ENCODE assay signal across 1 cellular context in genomic region chr6:156719720-156720563, GRCh38.
TF ChIP-seq lines count a peak whose summit lies in the region.

No MANE protein-coding gene starts in this region.

TF ChIP-seq in HepG2, 621 proteins besides CTCF, POLR2A, EP300 and RAD21 (continued from another document and continues in another):
- TF ChIP-seq SP2 (CRISPR knock-in tag; IDR thresholded peaks at IDR 0.05) (peak; percentile 45; the same call in 1 of the 2 replicates), SIN3B (IDR thresholded peaks at IDR 0.05; ENCODE audit: low read length) (no peak; the same call in 1 of the 2 replicates), KLF11 (CRISPR knock-in tag; IDR thresholded peaks at IDR 0.05) (peak; percentile 93), SUZ12 (IDR thresholded peaks at IDR 0.05; ENCODE audit: low read depth, low read length) (no peak), SALL2 (CRISPR knock-in tag; IDR thresholded peaks at IDR 0.05) (peak; percentile 95), SPEN (CRISPR knock-in tag; IDR thresholded peaks at IDR 0.05; ENCODE audit: low read depth) (peak; percentile 62; the same call in 1 of the 2 replicates), ZNF317 (CRISPR knock-in tag; IDR thresholded peaks at IDR 0.05) (0 out of 2 replicates have a peak, but pooled peaks have one; percentile 70), KLF9 (CRISPR knock-in tag; IDR thresholded peaks at IDR 0.05; ENCODE audit: low read depth) (peak; percentile 88), ZNF251 (CRISPR knock-in tag; IDR thresholded peaks at IDR 0.05) (0 out of 2 replicates have a peak, but pooled peaks have one; percentile 76), RFXANK (CRISPR knock-in tag; IDR thresholded peaks at IDR 0.05) (peak; percentile 66; the same call in 1 of the 2 replicates), ZNF737 (CRISPR knock-in tag; IDR thresholded peaks at IDR 0.05; ENCODE audit: borderline replicate concordance) (peak; percentile 72; the same call in 1 of the 2 replicates), RXRB (CRISPR knock-in tag; IDR thresholded peaks at IDR 0.05; ENCODE audit: borderline replicate concordance) (peak; percentile 85), KLF16 (CRISPR knock-in tag; IDR thresholded peaks at IDR 0.05) (peak in 1 of 2 experiments; percentile 98; a peak in 2 of 4 replicates), ZNF646 (CRISPR knock-in tag; IDR thresholded peaks at IDR 0.05) (peak; percentile 70; the same call in 1 of the 2 replicates), ZNF160 (CRISPR knock-in tag; IDR thresholded peaks at IDR 0.05) (0 out of 2 replicates have a peak, but pooled peaks have one; percentile 12), MAZ (IDR thresholded peaks at IDR 0.05; ENCODE audit: borderline replicate concordance, low read depth, low read length) (peak; percentile 87; the same call in 1 of the 2 replicates), MAZ (CRISPR knock-in tag; IDR thresholded peaks at IDR 0.05; ENCODE audit: low read depth) (peak; percentile 96), ZNF570 (CRISPR knock-in tag; IDR thresholded peaks at IDR 0.05; ENCODE audit: borderline replicate concordance) (0 out of 2 replicates have a peak, but pooled peaks have one; percentile 21), ZFP36L2 (CRISPR knock-in tag; IDR thresholded peaks at IDR 0.05) (no peak), RXRA (CRISPR knock-in tag; IDR thresholded peaks at IDR 0.05) (peak; percentile 83), ZFP36L1 (CRISPR knock-in tag; IDR thresholded peaks at IDR 0.05) (peak; percentile 74; the same call in 1 of the 2 replicates), NPAS2 (CRISPR knock-in tag; IDR thresholded peaks at IDR 0.05; ENCODE audit: borderline replicate concordance) (no peak), CC2D1A (CRISPR knock-in tag; IDR thresholded peaks at IDR 0.05) (no peak; the same call in 1 of the 2 replicates), SOX13 (IDR thresholded peaks at IDR 0.05) (no peak), SOX13 (CRISPR knock-in tag; conservative IDR thresholded peaks at IDR 0.05 in 1 of 2, IDR thresholded peaks at IDR 0.05 in 1 of 2) (peak in 1 of 2 experiments; percentile 77; a peak in 2 of 4 replicates), ISX (CRISPR knock-in tag; conservative IDR thresholded peaks at IDR 0.05) (peak; percentile 21; the same call in 1 of the 2 replicates), ZNF24 (IDR thresholded peaks at IDR 0.05) (0 out of 2 replicates have a peak, but pooled peaks have one; percentile 11), ZNF512 (CRISPR knock-in tag; IDR thresholded peaks at IDR 0.05) (no peak), KDM6A (CRISPR knock-in tag; IDR thresholded peaks at IDR 0.05; ENCODE audit: low read depth) (peak; percentile 28; the same call in 1 of the 2 replicates), SP140L (CRISPR knock-in tag; IDR thresholded peaks at IDR 0.05; ENCODE audit: borderline replicate concordance) (peak; percentile 82), ZNF557 (CRISPR knock-in tag; IDR thresholded peaks at IDR 0.05) (peak; percentile 46; the same call in 1 of the 2 replicates)
- TF ChIP-seq, protein P1, sequence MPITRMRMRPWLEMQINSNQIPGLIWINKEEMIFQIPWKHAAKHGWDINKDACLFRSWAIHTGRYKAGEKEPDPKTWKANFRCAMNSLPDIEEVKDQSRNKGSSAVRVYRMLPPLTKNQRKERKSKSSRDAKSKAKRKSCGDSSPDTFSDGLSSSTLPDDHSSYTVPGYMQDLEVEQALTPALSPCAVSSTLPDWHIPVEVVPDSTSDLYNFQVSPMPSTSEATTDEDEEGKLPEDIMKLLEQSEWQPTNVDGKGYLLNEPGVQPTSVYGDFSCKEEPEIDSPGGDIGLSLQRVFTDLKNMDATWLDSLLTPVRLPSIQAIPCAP (CRISPR knock-in tag; IDR thresholded peaks at IDR 0.05; ENCODE audit: low read depth): peak; percentile 87; the same call in 1 of the 2 replicates
- TF ChIP-seq, protein P2, sequence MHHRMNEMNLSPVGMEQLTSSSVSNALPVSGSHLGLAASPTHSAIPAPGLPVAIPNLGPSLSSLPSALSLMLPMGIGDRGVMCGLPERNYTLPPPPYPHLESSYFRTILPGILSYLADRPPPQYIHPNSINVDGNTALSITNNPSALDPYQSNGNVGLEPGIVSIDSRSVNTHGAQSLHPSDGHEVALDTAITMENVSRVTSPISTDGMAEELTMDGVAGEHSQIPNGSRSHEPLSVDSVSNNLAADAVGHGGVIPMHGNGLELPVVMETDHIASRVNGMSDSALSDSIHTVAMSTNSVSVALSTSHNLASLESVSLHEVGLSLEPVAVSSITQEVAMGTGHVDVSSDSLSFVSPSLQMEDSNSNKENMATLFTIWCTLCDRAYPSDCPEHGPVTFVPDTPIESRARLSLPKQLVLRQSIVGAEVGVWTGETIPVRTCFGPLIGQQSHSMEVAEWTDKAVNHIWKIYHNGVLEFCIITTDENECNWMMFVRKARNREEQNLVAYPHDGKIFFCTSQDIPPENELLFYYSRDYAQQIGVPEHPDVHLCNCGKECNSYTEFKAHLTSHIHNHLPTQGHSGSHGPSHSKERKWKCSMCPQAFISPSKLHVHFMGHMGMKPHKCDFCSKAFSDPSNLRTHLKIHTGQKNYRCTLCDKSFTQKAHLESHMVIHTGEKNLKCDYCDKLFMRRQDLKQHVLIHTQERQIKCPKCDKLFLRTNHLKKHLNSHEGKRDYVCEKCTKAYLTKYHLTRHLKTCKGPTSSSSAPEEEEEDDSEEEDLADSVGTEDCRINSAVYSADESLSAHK (CRISPR knock-in tag; IDR thresholded peaks at IDR 0.05; ENCODE audit: borderline replicate concordance): no peak
- TF ChIP-seq, protein P3, sequence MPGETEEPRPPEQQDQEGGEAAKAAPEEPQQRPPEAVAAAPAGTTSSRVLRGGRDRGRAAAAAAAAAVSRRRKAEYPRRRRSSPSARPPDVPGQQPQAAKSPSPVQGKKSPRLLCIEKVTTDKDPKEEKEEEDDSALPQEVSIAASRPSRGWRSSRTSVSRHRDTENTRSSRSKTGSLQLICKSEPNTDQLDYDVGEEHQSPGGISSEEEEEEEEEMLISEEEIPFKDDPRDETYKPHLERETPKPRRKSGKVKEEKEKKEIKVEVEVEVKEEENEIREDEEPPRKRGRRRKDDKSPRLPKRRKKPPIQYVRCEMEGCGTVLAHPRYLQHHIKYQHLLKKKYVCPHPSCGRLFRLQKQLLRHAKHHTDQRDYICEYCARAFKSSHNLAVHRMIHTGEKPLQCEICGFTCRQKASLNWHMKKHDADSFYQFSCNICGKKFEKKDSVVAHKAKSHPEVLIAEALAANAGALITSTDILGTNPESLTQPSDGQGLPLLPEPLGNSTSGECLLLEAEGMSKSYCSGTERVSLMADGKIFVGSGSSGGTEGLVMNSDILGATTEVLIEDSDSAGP (CRISPR knock-in tag; IDR thresholded peaks at IDR 0.05; ENCODE audit: borderline replicate concordance): peak; percentile 95; the same call in 1 of the 2 replicates
- TF ChIP-seq, protein P4, sequence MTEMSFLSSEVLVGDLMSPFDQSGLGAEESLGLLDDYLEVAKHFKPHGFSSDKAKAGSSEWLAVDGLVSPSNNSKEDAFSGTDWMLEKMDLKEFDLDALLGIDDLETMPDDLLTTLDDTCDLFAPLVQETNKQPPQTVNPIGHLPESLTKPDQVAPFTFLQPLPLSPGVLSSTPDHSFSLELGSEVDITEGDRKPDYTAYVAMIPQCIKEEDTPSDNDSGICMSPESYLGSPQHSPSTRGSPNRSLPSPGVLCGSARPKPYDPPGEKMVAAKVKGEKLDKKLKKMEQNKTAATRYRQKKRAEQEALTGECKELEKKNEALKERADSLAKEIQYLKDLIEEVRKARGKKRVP (CRISPR knock-in tag; IDR thresholded peaks at IDR 0.05): peak in 1 of 2 experiments; percentile 54; a peak in 1 of 4 replicates
- TF ChIP-seq, protein P5, sequence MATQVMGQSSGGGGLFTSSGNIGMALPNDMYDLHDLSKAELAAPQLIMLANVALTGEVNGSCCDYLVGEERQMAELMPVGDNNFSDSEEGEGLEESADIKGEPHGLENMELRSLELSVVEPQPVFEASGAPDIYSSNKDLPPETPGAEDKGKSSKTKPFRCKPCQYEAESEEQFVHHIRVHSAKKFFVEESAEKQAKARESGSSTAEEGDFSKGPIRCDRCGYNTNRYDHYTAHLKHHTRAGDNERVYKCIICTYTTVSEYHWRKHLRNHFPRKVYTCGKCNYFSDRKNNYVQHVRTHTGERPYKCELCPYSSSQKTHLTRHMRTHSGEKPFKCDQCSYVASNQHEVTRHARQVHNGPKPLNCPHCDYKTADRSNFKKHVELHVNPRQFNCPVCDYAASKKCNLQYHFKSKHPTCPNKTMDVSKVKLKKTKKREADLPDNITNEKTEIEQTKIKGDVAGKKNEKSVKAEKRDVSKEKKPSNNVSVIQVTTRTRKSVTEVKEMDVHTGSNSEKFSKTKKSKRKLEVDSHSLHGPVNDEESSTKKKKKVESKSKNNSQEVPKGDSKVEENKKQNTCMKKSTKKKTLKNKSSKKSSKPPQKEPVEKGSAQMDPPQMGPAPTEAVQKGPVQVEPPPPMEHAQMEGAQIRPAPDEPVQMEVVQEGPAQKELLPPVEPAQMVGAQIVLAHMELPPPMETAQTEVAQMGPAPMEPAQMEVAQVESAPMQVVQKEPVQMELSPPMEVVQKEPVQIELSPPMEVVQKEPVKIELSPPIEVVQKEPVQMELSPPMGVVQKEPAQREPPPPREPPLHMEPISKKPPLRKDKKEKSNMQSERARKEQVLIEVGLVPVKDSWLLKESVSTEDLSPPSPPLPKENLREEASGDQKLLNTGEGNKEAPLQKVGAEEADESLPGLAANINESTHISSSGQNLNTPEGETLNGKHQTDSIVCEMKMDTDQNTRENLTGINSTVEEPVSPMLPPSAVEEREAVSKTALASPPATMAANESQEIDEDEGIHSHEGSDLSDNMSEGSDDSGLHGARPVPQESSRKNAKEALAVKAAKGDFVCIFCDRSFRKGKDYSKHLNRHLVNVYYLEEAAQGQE (IDR thresholded peaks at IDR 0.05; ENCODE audit: borderline replicate concordance in 1 of 2, low read depth in 1 of 2, low read length in 2 of 2): peak in 1 of 2 experiments; percentile 34; a peak in 1 of 4 replicates
- TF ChIP-seq, protein P6, sequence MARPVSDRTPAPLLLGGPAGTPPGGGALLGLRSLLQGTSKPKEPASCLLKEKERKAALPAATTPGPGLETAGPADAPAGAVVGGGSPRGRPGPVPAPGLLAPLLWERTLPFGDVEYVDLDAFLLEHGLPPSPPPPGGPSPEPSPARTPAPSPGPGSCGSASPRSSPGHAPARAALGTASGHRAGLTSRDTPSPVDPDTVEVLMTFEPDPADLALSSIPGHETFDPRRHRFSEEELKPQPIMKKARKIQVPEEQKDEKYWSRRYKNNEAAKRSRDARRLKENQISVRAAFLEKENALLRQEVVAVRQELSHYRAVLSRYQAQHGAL (CRISPR knock-in tag; IDR thresholded peaks at IDR 0.05; ENCODE audit: not compliant biosample characterization): peak; percentile 69
- TF ChIP-seq, protein P7, sequence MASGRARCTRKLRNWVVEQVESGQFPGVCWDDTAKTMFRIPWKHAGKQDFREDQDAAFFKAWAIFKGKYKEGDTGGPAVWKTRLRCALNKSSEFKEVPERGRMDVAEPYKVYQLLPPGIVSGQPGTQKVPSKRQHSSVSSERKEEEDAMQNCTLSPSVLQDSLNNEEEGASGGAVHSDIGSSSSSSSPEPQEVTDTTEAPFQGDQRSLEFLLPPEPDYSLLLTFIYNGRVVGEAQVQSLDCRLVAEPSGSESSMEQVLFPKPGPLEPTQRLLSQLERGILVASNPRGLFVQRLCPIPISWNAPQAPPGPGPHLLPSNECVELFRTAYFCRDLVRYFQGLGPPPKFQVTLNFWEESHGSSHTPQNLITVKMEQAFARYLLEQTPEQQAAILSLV (CRISPR knock-in tag; IDR thresholded peaks at IDR 0.05; ENCODE audit: borderline replicate concordance): peak; percentile 84
